4 cellular contexts compared by ENCODE assay signal in the genomic region with DNA sequence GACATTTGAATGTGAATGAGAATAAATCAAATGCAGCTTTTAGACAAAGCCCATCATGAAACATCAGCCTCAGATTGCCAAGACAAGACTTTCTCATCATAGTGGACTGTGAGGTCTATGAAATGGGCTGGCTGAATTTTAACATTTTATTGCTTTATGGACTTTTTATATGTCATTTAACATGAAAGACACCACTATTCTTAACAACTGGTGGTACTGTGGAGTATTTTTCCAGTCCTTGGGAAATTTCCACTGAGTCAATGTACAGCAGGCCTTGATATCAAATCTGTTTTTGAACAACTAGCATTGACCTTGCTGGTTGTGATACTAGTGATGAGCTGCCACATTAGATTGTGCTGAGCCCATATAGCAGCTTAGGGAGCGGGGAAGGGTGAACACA.
"Had no signal": no experiment of that assay in that cellular context is flagged by ENCODE, and none has a peak within 500 bp of the region (broad histone marks: within the 10 kb centered on the region; RNA-seq: fewer than 3 reads in every experiment).

No MANE protein-coding gene starts in this region.

- H3K4me3 ChIP-seq: GM23338 had no signal

- ATAC-seq: GM23338 had no signal

- DNase-seq: H9, HCEC 1CT, IMR-90 had no signal

- H3K4me2 ChIP-seq: GM23338 had no signal

- H2AFZ ChIP-seq: GM23338 had no signal
